ENCODE assay signal across 9 cellular contexts in the genomic region with DNA sequence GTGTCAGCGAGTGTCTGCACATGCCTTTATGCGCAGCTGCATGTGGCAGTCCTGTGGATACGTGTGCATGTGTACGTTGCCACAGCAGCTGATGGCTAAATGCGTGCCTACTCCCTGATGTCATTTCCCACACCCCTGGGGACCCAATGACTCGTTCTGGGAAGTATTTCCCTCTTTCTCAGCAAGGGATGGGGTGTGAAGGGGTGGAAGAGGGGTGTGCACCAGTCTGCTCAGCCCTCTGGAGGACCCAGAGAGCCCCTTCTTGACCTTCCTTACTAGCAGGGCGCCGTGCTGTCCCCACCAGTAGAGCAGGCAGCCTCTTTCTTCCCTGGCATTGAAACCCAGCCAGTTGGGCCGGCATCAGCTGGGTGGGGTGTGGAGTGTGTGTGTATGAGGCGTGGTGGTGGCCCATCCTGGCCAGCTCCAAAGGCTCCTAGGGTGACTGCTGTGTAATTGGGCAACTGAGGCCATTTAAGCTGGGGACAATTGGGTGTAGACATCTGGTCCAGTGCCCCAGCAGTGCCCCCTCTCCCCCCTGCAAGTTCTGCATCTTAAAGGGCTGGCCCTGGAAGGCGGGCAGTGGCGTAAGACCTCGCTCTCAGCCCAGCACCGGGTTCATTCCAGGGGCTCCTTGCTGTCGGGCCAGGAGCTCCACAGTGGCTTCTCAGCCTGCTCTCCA. TPM values are rescaled to one million over a fixed set of nuclear protein-coding genes. Genes with fewer than 3 reads are reported as not detected.
DNase-seq lines count a peak whose midpoint lies in the region; ATAC-seq and TF ChIP-seq lines count a peak whose summit lies in the region.
"Had no signal": no experiment of that assay in that cellular context is flagged by ENCODE, and none has a peak within 500 bp of the region (broad histone marks: within the 10 kb centered on the region; RNA-seq: fewer than 3 reads in every experiment).

No MANE protein-coding gene starts in this region.

- H3K36me3 ChIP-seq in SK-N-SH (replicated peaks in 1 of 2; ENCODE audit: control insufficient read depth in 1 of 2, insufficient read depth in 2 of 2, low read length in 1 of 2) (peaks cover 0 to 2% of the 10 kb centered on the region in 2 experiments), gastroesophageal sphincter (peaks cover 0 to 6% of the 10 kb centered on the region in 2 donors), gastrocnemius medialis (no peaks in the 10 kb centered on the region)
- H3K36me3 ChIP-seq: cardiac muscle cell had no signal

- CTCF ChIA-PET in SK-N-SH (lab: Yijun Ruan, JAX): interaction anchor here (0.6 to 1.8 kb wide), 2 partner anchors 19 to 299 kb away, joined by 3 to 5 read pairs; no protein-coding TSS in a partner anchor

- no peak overlapping the region for H2AFZ ChIP-seq in SK-N-SH (ENCODE audit: low read depth)

- H3K4me3 Mint-ChIP-seq in activated T-cell treated with anti-CD3 and anti-CD28 coated beads, Interleukin-2, amount 50 U/mL, for 72 hours: no peak overlapping the region

- no peaks in the 10 kb centered on the region for H3K27me3 Mint-ChIP-seq in activated T-cell treated with anti-CD3 and anti-CD28 coated beads, Interleukin-2, amount 50 U/mL, for 72 hours (ENCODE audit: low read depth)

- H3K4me1 ChIP-seq in SK-N-SH (ENCODE audit: control insufficient read depth in 1 of 2, insufficient read depth in 2 of 2, low read depth in 1 of 2, low read length in 1 of 2) (peaks cover 11 to 28% of the 10 kb centered on the region in 2 experiments; a peak in 3 of 4 replicates), gastroesophageal sphincter (peaks cover 0 to 49% (median 21%) of the 10 kb centered on the region in 3 donors), gastrocnemius medialis (peaks cover 18 to 22% of the 10 kb centered on the region in 2 donors)

- H3F3A ChIP-seq in SK-N-SH (replicated peaks; ENCODE audit: insufficient read depth): peaks cover 19% of the 10 kb centered on the region

- intact Hi-C loops in gastrocnemius medialis (cut with DNase I; ENCODE audit: low total_unique reads): no loop called here

- H3K4me1 Mint-ChIP-seq in activated T-cell treated with anti-CD3 and anti-CD28 coated beads, Interleukin-2, amount 50 U/mL, for 72 hours (ENCODE audit: low read depth): no peaks in the 10 kb centered on the region

- TF ChIP-seq EP300 in SK-N-SH (IDR thresholded peaks at IDR 0.05; ENCODE audit: borderline replicate concordance in 1 of 2, low read depth in 1 of 2, low read length in 1 of 2) (peak in 1 of 2 experiments; percentile 70; a peak in 1 of 4 replicates), gastroesophageal sphincter (IDR thresholded peaks at IDR 0.05) (no peak)

- peaks cover 33% of the 10 kb centered on the region for H3K79me2 ChIP-seq in SK-N-SH (ENCODE audit: insufficient read depth)

- POLR2A ChIA-PET in SK-N-SH (lab: Yijun Ruan, JAX): interaction anchor here (1.1 kb wide), 1 partner anchor 211 kb away, joined by 3 read pairs; no protein-coding TSS in a partner anchor

- H3K4me2 ChIP-seq in SK-N-SH: peak overlapping the region; percentile 26; the same call in 1 of the 2 replicates

- TF ChIP-seq POLR2A in gastroesophageal sphincter (IDR thresholded peaks at IDR 0.05): no peak
- TF ChIP-seq POLR2A in gastrocnemius medialis (IDR thresholded peaks at IDR 0.05): no peak

- no peak for TF ChIP-seq CTCF in SK-N-SH (IDR thresholded peaks at IDR 0.05)
- TF ChIP-seq CTCF in gastroesophageal sphincter (IDR thresholded peaks at IDR 0.05): no peak
- no peak for TF ChIP-seq CTCF in gastrocnemius medialis (IDR thresholded peaks at IDR 0.05 in 4 of 5, conservative IDR thresholded peaks at IDR 0.05 in 1 of 5)

- ATAC-seq in gastroesophageal sphincter (peak; percentile 78), gastrocnemius medialis (peak; percentile 71 to 72), HG02571 (IDR thresholded peaks at IDR 0.05; ENCODE audit: unreplicated experiment) (no peak)
- no peak for ATAC-seq in stimulated activated naive CD8-positive, alpha-beta T cell treated with anti-CD3 and anti-CD28 coated beads, Interleukin-15, Interleukin-2, amounts not matched to agents 100 U/mL and 50 U/mL, for 24 hours
- no peak for ATAC-seq in activated T-cell treated with anti-CD3 and anti-CD28 coated beads, Interleukin-2, amount 50 U/mL, for 72 hours (replicated peaks in 1 of 2)

- no peaks in the 10 kb centered on the region for H3K9me3 Mint-ChIP-seq in activated T-cell treated with anti-CD3 and anti-CD28 coated beads, Interleukin-2, amount 50 U/mL, for 72 hours

- in situ Hi-C loops in gastrocnemius medialis (cut with MboI; ENCODE audit: low sequenced_read_pairs in 4 of 4): no loop called here

- 38% methylated on average over 9 of the region's 15 CpGs for WGBS in SK-N-SH (ENCODE audit: low lambda C conversion rate)
- 63 to 73% methylated on average over 3 to 6 of the region's 15 CpGs for WGBS in gastroesophageal sphincter (ENCODE audit: low coverage in 1 of 2), 2 donors

- no peak overlapping the region for H3K4me3 ChIP-seq in SK-N-SH (ENCODE audit: low read depth in 2 of 2, low read length in 1 of 2)
- no peak overlapping the region for H3K4me3 ChIP-seq in gastroesophageal sphincter
- H3K4me3 ChIP-seq in gastrocnemius medialis: no peak overlapping the region
- H3K4me3 ChIP-seq: cardiac muscle cell had no signal

- H3K9me3 ChIP-seq in SK-N-SH: no peaks in the 10 kb centered on the region
- no peaks in the 10 kb centered on the region for H3K9me3 ChIP-seq in gastroesophageal sphincter
- H3K9me3 ChIP-seq in gastrocnemius medialis: no peaks in the 10 kb centered on the region

- peak; percentile 99 for DNase-seq in GM04504 (ENCODE audit: low read depth)
- no peak for DNase-seq in SK-N-SH
- DNase-seq in gastrocnemius medialis: peak in 1 of 2 donors; percentile 76
- no peak for DNase-seq in stimulated activated naive CD8-positive, alpha-beta T cell treated with anti-CD3 and anti-CD28 coated beads, Interleukin-15, Interleukin-2, amounts not matched to agents 100 U/mL and 50 U/mL, for 24 hours
- no peak for DNase-seq in activated T-cell treated with anti-CD3 and anti-CD28 coated beads, Interleukin-2, amount 50 U/mL, for 72 hours
- DNase-seq in COLO829 (ENCODE audit: low spot score): no peak

- no peaks in the 10 kb centered on the region for H3K36me3 Mint-ChIP-seq in activated T-cell treated with anti-CD3 and anti-CD28 coated beads, Interleukin-2, amount 50 U/mL, for 72 hours (ENCODE audit: insufficient read depth in 2 of 2)

- no peak for TF ChIP-seq RAD21 in SK-N-SH (IDR thresholded peaks at IDR 0.05; ENCODE audit: low read length)

- H3K27me3 ChIP-seq in SK-N-SH (ENCODE audit: insufficient read depth) (no peaks in the 10 kb centered on the region), gastroesophageal sphincter (no peaks in the 10 kb centered on the region), gastrocnemius medialis (no peaks in the 10 kb centered on the region)
- H3K27me3 ChIP-seq: cardiac muscle cell had no signal

- H3K27ac ChIP-seq in SK-N-SH (ENCODE audit: low read depth in 2 of 2, low read length in 1 of 2) (peak overlapping the region in 1 of 2 experiments; percentile 98; a peak in 2 of 4 replicates), gastroesophageal sphincter (peak overlapping the region in 3 of 4 donors; percentile 67 to 81 (median 76)), gastrocnemius medialis (peak overlapping the region; percentile 57 to 79 (median 68))
- H3K27ac ChIP-seq: cardiac muscle cell had no signal

- no peak overlapping the region for H3K27ac Mint-ChIP-seq in activated T-cell treated with anti-CD3 and anti-CD28 coated beads, Interleukin-2, amount 50 U/mL, for 72 hours

- H3K9me2 ChIP-seq in SK-N-SH: no peaks in the 10 kb centered on the region

- no peaks in the 10 kb centered on the region for H4K20me1 ChIP-seq in SK-N-SH (ENCODE audit: insufficient read depth)

- H3K9ac ChIP-seq in SK-N-SH: peak overlapping the region; percentile 74

TF ChIP-seq in SK-N-SH, 30 proteins besides CTCF, POLR2A, EP300 and RAD21 (continues in another document):
- TF ChIP-seq POLR2AphosphoS5 (IDR thresholded peaks at IDR 0.05; ENCODE audit: low read depth, low read length): peak; percentile 54; the same call in 1 of the 2 replicates
- TF ChIP-seq, protein P1, sequence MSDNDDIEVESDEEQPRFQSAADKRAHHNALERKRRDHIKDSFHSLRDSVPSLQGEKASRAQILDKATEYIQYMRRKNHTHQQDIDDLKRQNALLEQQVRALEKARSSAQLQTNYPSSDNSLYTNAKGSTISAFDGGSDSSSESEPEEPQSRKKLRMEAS (IDR thresholded peaks at IDR 0.05; ENCODE audit: low read depth): peak; percentile 98

RNA-seq across cellular contexts. Expression of a gene that starts 19.2 kb away (rescaled TPM):
- polyA plus RNA-seq in SK-N-SH (2012; rRNA removed): 7.7 and 8.5 TPM in 2 replicates
- polyA plus RNA-seq in SK-N-SH (2012; cell fraction: cytosol; rRNA removed): 3.4 and 5.6 TPM in 2 replicates
- polyA plus RNA-seq in SK-N-SH (2012; cell fraction: nucleus; rRNA removed): 17.6 and 23.7 TPM in 2 replicates
- 10 to 100 TPM; 32.8 to 51.5 (median 41.2) TPM for total RNA-seq in gastroesophageal sphincter
- 1 to 10 TPM; 4.9 to 6.7 (median 5.5) TPM for total RNA-seq in gastrocnemius medialis
- total RNA-seq in activated T-cell treated with anti-CD3 and anti-CD28 coated beads, Interleukin-2, amount 50 U/mL, for 72 hours: 1 to 10 TPM; 1.5 to 3.1 TPM

RNA-seq across cellular contexts. Expression of a gene that starts 26.9 kb away (rescaled TPM):
- polyA plus RNA-seq in SK-N-SH (2012; rRNA removed): 56.1 and 56.2 TPM in 2 replicates
- 56.4 and 60.8 TPM in 2 replicates for polyA plus RNA-seq in SK-N-SH (2012; cell fraction: cytosol; rRNA removed)
- 37.9 and 42.6 TPM in 2 replicates for polyA plus RNA-seq in SK-N-SH (2012; cell fraction: nucleus; rRNA removed)
- 10 to 100 TPM; 72.8 to 94.9 (median 85.5) TPM for total RNA-seq in gastroesophageal sphincter
- total RNA-seq in gastrocnemius medialis: 100 to 1,000 TPM; 110 to 184 (median 153) TPM
- total RNA-seq in activated T-cell treated with anti-CD3 and anti-CD28 coated beads, Interleukin-2, amount 50 U/mL, for 72 hours: 10 to 100 TPM; 57.5 to 61.0 TPM

RNA-seq across cellular contexts. Expression of a gene that starts 41.4 kb away (rescaled TPM):
- polyA plus RNA-seq in SK-N-SH (2012; rRNA removed): 31.7 and 36.4 TPM in 2 replicates
- 35.0 and 35.8 TPM in 2 replicates for polyA plus RNA-seq in SK-N-SH (2012; cell fraction: cytosol; rRNA removed)
- 19.0 and 26.1 TPM in 2 replicates for polyA plus RNA-seq in SK-N-SH (2012; cell fraction: nucleus; rRNA removed)
- total RNA-seq in gastroesophageal sphincter (10 to 100 TPM; 18.6 to 27.3 (median 21.0) TPM), gastrocnemius medialis (10 to 100 TPM; 14.2 to 18.3 (median 15.9) TPM)
- total RNA-seq in activated T-cell treated with anti-CD3 and anti-CD28 coated beads, Interleukin-2, amount 50 U/mL, for 72 hours: 10 to 100 TPM; 22.4 to 26.2 TPM

RNA-seq across cellular contexts. Expression of a gene that starts 45.7 kb away (rescaled TPM):
- polyA plus RNA-seq in SK-N-SH (2012; rRNA removed): 0.28 and 0.35 TPM in 2 replicates
- 0.08 and 0.17 TPM in 2 replicates for polyA plus RNA-seq in SK-N-SH (2012; cell fraction: cytosol; rRNA removed)
- 0.70 TPM in 2 replicates for polyA plus RNA-seq in SK-N-SH (2012; cell fraction: nucleus; rRNA removed)
- total RNA-seq in gastroesophageal sphincter: 100 to 1,000 TPM in 3 of 4 donors, 10 to 100 TPM in 1; 98.7 to 396 (median 151) TPM
- 100 to 1,000 TPM in 2 of 4 donors, 10 to 100 TPM in 2; 38.2 to 145 (median 88.5) TPM for total RNA-seq in gastrocnemius medialis
- total RNA-seq in activated T-cell treated with anti-CD3 and anti-CD28 coated beads, Interleukin-2, amount 50 U/mL, for 72 hours: not detected

Comparison
In these comparisons a context has a peak if more than half of its experiments do, and no peak if none do; other contexts are left out.
1. ATAC-seq: peak in gastroesophageal sphincter (single experiment) and gastrocnemius medialis (2 of 2); none in stimulated activated naive CD8-positive, alpha-beta T cell treated with anti-CD3 and anti-CD28 coated beads, Interleukin-15, Interleukin-2, amounts not matched to agents 100 U/mL and 50 U/mL, for 24 hours (single experiment), activated T-cell treated with anti-CD3 and anti-CD28 coated beads, Interleukin-2, amount 50 U/mL, for 72 hours (0 of 2) and HG02571 (single experiment).
2. RNA of a gene that starts 19.2 kb away (total RNA-seq): 32.8 to 51.5 TPM in gastroesophageal sphincter; 4.9 to 6.7 TPM in gastrocnemius medialis and 1.5 to 3.1 TPM in activated T-cell treated with anti-CD3 and anti-CD28 coated beads, Interleukin-2, amount 50 U/mL, for 72 hours; every median in the first group is over 4 times any median in the second.